Comparison of ENCODE assay signal across 8 cellular contexts in genomic region chr5:52787600-52788504, GRCh38. TPM values are rescaled to one million over a fixed set of nuclear protein-coding genes. Genes with fewer than 3 reads are reported as not detected.
DNase-seq lines count a peak whose midpoint lies in the region; ATAC-seq and TF ChIP-seq lines count a peak whose summit lies in the region.

Gene ITGA1, plus strand, starts transcription at chr5:52787916. Its CDS starts 438 bp downstream, at chr5:52788354.
Gene PELO, plus strand, starts transcription at chr5:52787916. Its CDS starts 12,479 bp downstream, at chr5:52800395.

- TF ChIP-seq CTCF in adrenal gland (IDR thresholded peaks at IDR 0.05), result peak in 5 of 6 experiments; percentile 37 to 42 (median 40)
- TF ChIP-seq CTCF in heart left ventricle (IDR thresholded peaks at IDR 0.05), result peak; percentile 16 to 71 (median 54)

- DNase-seq in COR-L47 (lab: John Stamatoyannopoulos, UW) (peak; percentile 23), SK-N-DZ (ENCODE audit: low spot score) (peak; percentile 90), adrenal gland (peak; percentile 80 to 93 (median 87)), heart left ventricle (peak; percentile 75 to 86 (median 79)), posterior cingulate gyrus (peak in 9 of 10 donors; percentile 9 to 87 (median 26)), OCI-M2 (lab: John Stamatoyannopoulos, UW; ENCODE audit: unreplicated experiment) (no peak)

- H3K27me3 ChIP-seq in adrenal gland, result no peaks in the 10 kb centered on the region
- no peaks in the 10 kb centered on the region for H3K27me3 ChIP-seq in heart left ventricle

- ATAC-seq in GM19397 (IDR thresholded peaks at IDR 0.05; ENCODE audit: unreplicated experiment) (peak; percentile 82), HG03460 (IDR thresholded peaks at IDR 0.05; ENCODE audit: unreplicated experiment) (peak; percentile 80), heart left ventricle (peak; percentile 88 to 95 (median 92))

- peak within 1 kb of the TSS; percentile 14 to 88 (median 57) for H3K4me3 ChIP-seq in adrenal gland
- H3K4me3 ChIP-seq in heart left ventricle, result peak within 1 kb of the TSS; percentile 45 to 83 (median 72)

- peaks cover 0 to 45% of the 10 kb centered on the region in 2 donors for H3K4me1 ChIP-seq in adrenal gland (replicated peaks in 1 of 2)
- peaks cover 0 to 42% (median 14%) of the 10 kb centered on the region in 12 donors for H3K4me1 ChIP-seq in heart left ventricle

- H3K9me3 ChIP-seq in adrenal gland (replicated peaks in 1 of 3) (no peaks in the 10 kb centered on the region), heart left ventricle (no peaks in the 10 kb centered on the region)

- WGBS in adrenal gland, 4 donors, result 0 to 1% (median 1%) methylated on average over 20 to 61 of the region's 61 CpGs
- WGBS in heart left ventricle, 4 donors, result 0 to 1% (median 1%) methylated on average over 37 to 61 of the region's 61 CpGs

- TF ChIP-seq POLR2A in adrenal gland (IDR thresholded peaks at IDR 0.05) (peak in 1 of 2 donors; percentile 82), heart left ventricle (IDR thresholded peaks at IDR 0.05) (peak in 1 of 2 donors; percentile 55)

- H3K27ac ChIP-seq in adrenal gland, result peak within 1 kb of the TSS; percentile 51 to 94 (median 85)
- H3K27ac ChIP-seq in heart left ventricle, result peak within 1 kb of the TSS; percentile 82 to 96 (median 90)

- intact Hi-C loops in adrenal gland (cut with DNase I) (loop anchor here (5.0 to 10.0 kb wide), 2 partner anchors 93 to 129 kb away; no protein-coding TSS in a partner anchor), heart left ventricle (cut with DNase I) (loop anchor here (1.0 to 10.0 kb wide), 7 partner anchors 57 to 307 kb away; no protein-coding TSS in a partner anchor), posterior cingulate gyrus (cut with DNase I) (no loop called here)

- no peaks in the 10 kb centered on the region for H3K36me3 ChIP-seq in adrenal gland (replicated peaks in 1 of 2)
- peaks cover 0 to 2% (median 0%) of the 10 kb centered on the region in 9 donors for H3K36me3 ChIP-seq in heart left ventricle

RNA-seq across cellular contexts. Expression of gene ITGA1, which starts in this region (rescaled TPM):
- polyA plus RNA-seq in SK-N-DZ (2014; cell fraction: cytosol; rRNA removed), result 4.8 and 5.1 TPM in 2 replicates
- polyA plus RNA-seq in SK-N-DZ (2014; cell fraction: nucleus; rRNA removed), result 7.5 and 10.5 TPM in 2 replicates
- total RNA-seq in adrenal gland (100 to 1,000 TPM; 137 to 371 (median 157) TPM), heart left ventricle (10 to 100 TPM; 20.9 to 52.0 (median 24.6) TPM)
- polyA plus RNA-seq in adrenal gland (10 to 100 TPM; 30.0 to 80.3 (median 39.5) TPM), heart left ventricle (1 to 10 TPM; 5.5 to 9.1 TPM)

RNA-seq across cellular contexts. Expression of gene PELO, which starts in this region (rescaled TPM):
- 18.6 and 23.2 TPM in 2 replicates for polyA plus RNA-seq in SK-N-DZ (2014; cell fraction: cytosol; rRNA removed)
- 13.3 and 13.7 TPM in 2 replicates for polyA plus RNA-seq in SK-N-DZ (2014; cell fraction: nucleus; rRNA removed)
- 100 to 1,000 TPM in 3 of 8 donors, 10 to 100 TPM in 5; 60.3 to 147 (median 79.7) TPM for total RNA-seq in adrenal gland
- polyA plus RNA-seq in adrenal gland, result 10 to 100 TPM; 17.8 to 52.4 (median 27.9) TPM
- 10 to 100 TPM; 12.8 to 28.4 (median 20.1) TPM for total RNA-seq in heart left ventricle
- 10 to 100 TPM in 1 of 2 donors, 1 to 10 TPM in 1; 4.3 to 16.8 TPM for polyA plus RNA-seq in heart left ventricle
